In the genomic region with DNA sequence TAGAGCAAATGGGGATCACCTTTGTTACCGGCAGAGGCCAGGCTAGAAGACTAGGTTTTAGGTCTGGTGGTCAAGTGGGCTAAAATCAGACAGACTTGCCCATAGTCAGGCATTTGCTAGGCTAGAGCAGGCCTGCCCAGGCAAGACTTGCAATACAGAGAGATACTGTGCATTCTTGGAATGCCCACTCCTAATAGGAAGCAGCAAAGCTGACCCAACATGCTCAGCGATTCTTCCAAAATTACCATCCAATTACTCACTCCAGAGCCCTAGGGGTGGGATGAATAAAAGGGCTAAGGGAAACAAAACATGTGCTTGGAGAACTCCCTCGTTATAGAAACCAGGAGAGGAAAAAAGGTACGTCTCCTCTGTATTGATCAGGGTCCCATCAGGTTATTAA, we compare ENCODE assay signal across 26 cellular contexts.
DNase-seq lines count a peak whose midpoint lies in the region; TF ChIP-seq lines count a peak whose summit lies in the region.
"Had no signal": no experiment of that assay in that cellular context is flagged by ENCODE, and none has a peak within 500 bp of the region (broad histone marks: within the 10 kb centered on the region; RNA-seq: fewer than 3 reads in every experiment).

No MANE protein-coding gene starts in this region.

- 87% methylated on average over 4 of the region's 4 CpGs for WGBS in esophagus muscularis mucosa
- 73% methylated on average over 4 of the region's 4 CpGs for WGBS in smooth muscle cell (ENCODE audit: low lambda C conversion rate)

- intact Hi-C loops in esophagus muscularis mucosa (cut with DNase I), result no loop called here

- H3K36me3 Mint-ChIP-seq in CD8-positive, alpha-beta memory T cell, result peaks cover 0 to 2% (median 0%) of the 10 kb centered on the region in 3 donors
- H3K36me3 Mint-ChIP-seq in immature natural killer cell, result peaks cover 0 to 12% (median 0%) of the 10 kb centered on the region in 3 donors
- H3K36me3 Mint-ChIP-seq: CD14-positive monocyte had no signal

- H3K27ac Mint-ChIP-seq in CD8-positive, alpha-beta memory T cell, result no peak overlapping the region
- H3K27ac Mint-ChIP-seq in immature natural killer cell, result peak overlapping the region in 1 of 6 donors; percentile 54
- H3K27ac Mint-ChIP-seq: CD14-positive monocyte; nephron; stimulated activated naive B cell treated with anti-CD40 and anti-IgM and Interleukin-4, amounts not matched to agents 10 μg/mL and 1 μg/mL and 100 μg/mL, for 72 hours; T-helper 2 cell treated with Interferon-gamma antibody and Interleukin-4, amounts not matched to agents 5 μg/mL and 100 μg/mL, for 36 hours had no signal

- H3K36me3 ChIP-seq in esophagus muscularis mucosa (no peaks in the 10 kb centered on the region), smooth muscle cell (ENCODE audit: low read depth) (no peaks in the 10 kb centered on the region)
- H3K36me3 ChIP-seq in CD8-positive, alpha-beta memory T cell (ENCODE audit: insufficient read depth, low read length), result no peaks in the 10 kb centered on the region
- H3K36me3 ChIP-seq: left lung, pancreas, right atrium auricular region had no signal

- no peak overlapping the region for H3K4me3 ChIP-seq in esophagus muscularis mucosa
- no peak overlapping the region for H3K4me3 ChIP-seq in smooth muscle cell
- no peak overlapping the region for H3K4me3 ChIP-seq in CD8-positive, alpha-beta memory T cell (ENCODE audit: low read length)
- H3K4me3 ChIP-seq: dorsolateral prefrontal cortex, left lung, pancreas, right atrium auricular region had no signal

- H3F3A ChIP-seq in smooth muscle cell (ENCODE audit: low read depth), result peaks cover 16% of the 10 kb centered on the region

- peaks cover 0 to 2% (median 0%) of the 10 kb centered on the region in 4 donors for H3K4me1 ChIP-seq in esophagus muscularis mucosa
- peaks cover 12% of the 10 kb centered on the region for H3K4me1 ChIP-seq in smooth muscle cell (ENCODE audit: low read depth)
- peaks cover 32% of the 10 kb centered on the region for H3K4me1 ChIP-seq in CD8-positive, alpha-beta memory T cell (ENCODE audit: insufficient read depth, low read length)
- H3K4me1 ChIP-seq: left lung, right atrium auricular region had no signal

- no peak overlapping the region for H2AFZ ChIP-seq in smooth muscle cell (ENCODE audit: low read depth)

- DNase-seq in ELR (ENCODE audit: low read depth) (peak; percentile 62), RWPE1 (ENCODE audit: low spot score) (peak; percentile 98), esophagus muscularis mucosa (ENCODE audit: extremely low spot score) (peak; percentile 42), smooth muscle cell (lab: John Stamatoyannopoulos, UW; ENCODE audit: unreplicated experiment) (no peak), mucosa of gallbladder (ENCODE audit: low spot score) (no peak), immature natural killer cell (no peak)
- no peak for DNase-seq in CD8-positive, alpha-beta memory T cell
- DNase-seq: activated CD4-positive, alpha-beta T cell treated with anti-CD3 and anti-CD28 coated beads for 48 hours; activated naive CD4-positive, alpha-beta T cell treated with Interleukin-2 at 50 U/mL for 16 hours; activated T-cell treated with anti-CD3 and anti-CD28 coated beads, Interleukin-2, amount 50 U/mL, for 48 hours; amygdala; caudate nucleus; dorsolateral prefrontal cortex; GDM1; left lung; midbrain; NCI-H187 treated with DMSO at 0.1 percent for 48 hours; NCI-H69; pancreas; stimulated activated CD4-positive, alpha-beta T cell treated with anti-CD3 and anti-CD28 coated beads, Interleukin-4, amount 100 ng/mL, for 1 hour; stimulated activated naive B cell treated with anti-CD40 and anti-IgM and Interleukin-4, amounts not matched to agents 10 μg/mL and 1 μg/mL and 100 μg/mL, for 72 hours had no signal

- no peak for TF ChIP-seq POLR2A in esophagus muscularis mucosa (IDR thresholded peaks at IDR 0.05; ENCODE audit: low read depth)

- no peaks in the 10 kb centered on the region for H3K27me3 Mint-ChIP-seq in CD8-positive, alpha-beta memory T cell
- H3K27me3 Mint-ChIP-seq in immature natural killer cell (ENCODE audit: low read depth in 3 of 3), result peaks cover 0 to 2% (median 0%) of the 10 kb centered on the region in 3 donors
- H3K27me3 Mint-ChIP-seq: stimulated activated naive B cell treated with anti-CD40 and anti-IgM and Interleukin-4, amounts not matched to agents 10 μg/mL and 1 μg/mL and 100 μg/mL, for 72 hours had no signal

- H3K27ac ChIP-seq in RWPE1 (peak overlapping the region; percentile 78; the same call in 1 of the 2 replicates), esophagus muscularis mucosa (replicated peaks in 1 of 4) (no peak overlapping the region), smooth muscle cell (ENCODE audit: low read depth) (peak overlapping the region; percentile 46)
- no peak overlapping the region for H3K27ac ChIP-seq in CD8-positive, alpha-beta memory T cell (ENCODE audit: low read depth, low read length)
- H3K27ac ChIP-seq: dorsolateral prefrontal cortex, left lung, pancreas, right atrium auricular region, VCaP had no signal

- no peak overlapping the region for H3K4me2 ChIP-seq in smooth muscle cell

- no peak overlapping the region for H3K9ac ChIP-seq in smooth muscle cell (ENCODE audit: low read depth)

- H3K27me3 ChIP-seq in esophagus muscularis mucosa (no peaks in the 10 kb centered on the region), smooth muscle cell (ENCODE audit: low read depth) (no peaks in the 10 kb centered on the region)
- H3K27me3 ChIP-seq in CD8-positive, alpha-beta memory T cell (ENCODE audit: insufficient read depth, low read length, poor library complexity, severe bottlenecking), result no peaks in the 10 kb centered on the region
- H3K27me3 ChIP-seq: dorsolateral prefrontal cortex, left lung, pancreas, right atrium auricular region had no signal

- peaks cover 45 to 59% (median 54%) of the 10 kb centered on the region in 3 donors for H3K4me1 Mint-ChIP-seq in CD8-positive, alpha-beta memory T cell
- H3K4me1 Mint-ChIP-seq in immature natural killer cell, result peaks cover 42 to 57% of the 10 kb centered on the region in 2 donors
- H3K4me1 Mint-ChIP-seq: nephron had no signal

- no peak for TF ChIP-seq EP300 in esophagus muscularis mucosa (IDR thresholded peaks at IDR 0.05)

- no peaks in the 10 kb centered on the region for H4K20me1 ChIP-seq in smooth muscle cell (ENCODE audit: low read depth)

- TF ChIP-seq CTCF in RWPE1 (conservative IDR thresholded peaks at IDR 0.05; ENCODE audit: low read depth) (no peak), esophagus muscularis mucosa (IDR thresholded peaks at IDR 0.05) (no peak), smooth muscle cell (IDR thresholded peaks at IDR 0.05; ENCODE audit: borderline replicate concordance, insufficient read depth, poor library complexity, severe bottlenecking) (no peak)

- no peaks in the 10 kb centered on the region for H3K79me2 ChIP-seq in smooth muscle cell (ENCODE audit: low read depth)

- H3K9me3 Mint-ChIP-seq in CD8-positive, alpha-beta memory T cell, result no peaks in the 10 kb centered on the region
- no peaks in the 10 kb centered on the region for H3K9me3 Mint-ChIP-seq in immature natural killer cell
- H3K9me3 Mint-ChIP-seq: nephron had no signal

- no peak overlapping the region for H3K4me3 Mint-ChIP-seq in CD8-positive, alpha-beta memory T cell
- no peak overlapping the region for H3K4me3 Mint-ChIP-seq in immature natural killer cell
- H3K4me3 Mint-ChIP-seq: CD14-positive monocyte; nephron; stimulated activated naive B cell treated with anti-CD40 and anti-IgM and Interleukin-4, amounts not matched to agents 10 μg/mL and 1 μg/mL and 100 μg/mL, for 72 hours; T-helper 2 cell treated with Interferon-gamma antibody and Interleukin-4, amounts not matched to agents 5 μg/mL and 100 μg/mL, for 36 hours had no signal

- CTCF ChIA-PET in RWPE1 (lab: Yijun Ruan, JAX), result no interaction called here
- CTCF ChIA-PET in CD8-positive, alpha-beta memory T cell (lab: Charles Lee), result no interaction called here

- POLR2A ChIA-PET in RWPE1 (lab: Yijun Ruan, JAX; ENCODE audit: low non-redundant PET), result interaction anchor here (0.6 kb wide), 1 partner anchor 189 kb away, joined by 3 read pairs; no protein-coding TSS in a partner anchor
- POLR2A ChIA-PET in CD8-positive, alpha-beta memory T cell (lab: Charles Lee), result interaction anchor here (2.4 kb wide), 1 partner anchor 9 kb away, joined by 6 read pairs; no protein-coding TSS in a partner anchor

- H3K9me3 ChIP-seq in esophagus muscularis mucosa (no peaks in the 10 kb centered on the region), smooth muscle cell (replicated peaks; ENCODE audit: low read depth) (no peaks in the 10 kb centered on the region)
- H3K9me3 ChIP-seq in CD8-positive, alpha-beta memory T cell (ENCODE audit: low read length), result no peaks in the 10 kb centered on the region
- H3K9me3 ChIP-seq: left lung, pancreas, right atrium auricular region had no signal

Comparison
In these comparisons a context has a peak if more than half of its experiments do, and no peak if none do; other contexts are left out.
1. DNase-seq: peak in ELR (single experiment), RWPE1 (single experiment) and esophagus muscularis mucosa (single experiment); none in smooth muscle cell (single experiment), CD8-positive, alpha-beta memory T cell (0 of 5), mucosa of gallbladder (single experiment) and immature natural killer cell (0 of 3).
2. H3K27ac ChIP-seq: peak in RWPE1 (single experiment) and smooth muscle cell (single experiment); none in esophagus muscularis mucosa (0 of 4) and CD8-positive, alpha-beta memory T cell (single experiment).